16 cellular contexts compared by ENCODE assay signal in the genomic region with DNA sequence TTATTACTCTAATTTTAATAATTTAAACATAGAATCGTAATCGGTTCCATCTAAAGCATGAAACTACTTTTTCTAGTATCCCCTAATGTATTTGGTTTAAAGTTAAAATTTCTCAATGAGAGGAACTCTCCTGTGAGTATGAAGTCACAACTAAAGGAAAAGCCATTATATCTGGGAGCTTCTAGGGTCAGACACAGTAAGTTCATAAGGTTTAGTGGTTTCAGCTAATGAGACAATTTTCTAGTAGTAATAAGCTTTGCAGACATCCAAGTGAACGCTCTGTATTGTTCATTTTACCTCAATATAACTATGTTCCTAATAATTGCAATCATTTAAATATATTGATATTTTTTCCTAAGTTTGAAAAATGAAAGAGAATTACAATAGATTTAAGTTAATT.
"Had no signal": no experiment of that assay in that cellular context is flagged by ENCODE, and none has a peak within 500 bp of the region (broad histone marks: within the 10 kb centered on the region; RNA-seq: fewer than 3 reads in every experiment).

No MANE protein-coding gene starts in this region.

- H3K9me3 ChIP-seq: esophagus squamous epithelium, prostate gland, suprapubic skin had no signal

- H3K27me3 ChIP-seq: esophagus squamous epithelium, foreskin keratinocyte, suprapubic skin had no signal

- ATAC-seq: activated CD8-positive, alpha-beta T cell treated with anti-CD3 and anti-CD28 coated beads for 36 hours; foreskin keratinocyte; left colon; naive thymus-derived CD8-positive, alpha-beta T cell; sciatic nerve had no signal

- H3K36me3 ChIP-seq: esophagus squamous epithelium, prostate gland, suprapubic skin, WERI-Rb-1 had no signal

- DNase-seq: activated CD4-positive, alpha-beta T cell treated with anti-CD3 and anti-CD28 coated beads for 4 hours; activated CD8-positive, alpha-beta memory T cell treated with anti-CD3 and anti-CD28 coated beads, Interleukin-2, amount 50 U/mL, for 48 hours; activated CD8-positive, alpha-beta T cell treated with anti-CD3 and anti-CD28 coated beads for 36 hours; esophagus squamous epithelium; foreskin keratinocyte; left colon; naive thymus-derived CD8-positive, alpha-beta T cell; occipital lobe; stimulated activated CD4-positive, alpha-beta T cell treated with anti-CD3 and anti-CD28 coated beads, Interleukin-12 subunit alpha, Interleukin-12 subunit beta, amount 100 ng/mL, for 4 hours; stimulated activated naive CD4-positive, alpha-beta T cell treated with Interleukin-2 at 50 U/mL for 16 hours; WERI-Rb-1 had no signal

- H3K4me3 ChIP-seq: lung, prostate gland, suprapubic skin had no signal

- H3K27ac ChIP-seq: esophagus squamous epithelium, foreskin keratinocyte, prostate gland, suprapubic skin, WERI-Rb-1 had no signal

- H3K4me1 ChIP-seq: esophagus squamous epithelium, foreskin keratinocyte, prostate gland, suprapubic skin had no signal

- FAIRE-seq: colon had no signal
